Comparison of ENCODE assay signal across 8 cellular contexts in the genomic region with DNA sequence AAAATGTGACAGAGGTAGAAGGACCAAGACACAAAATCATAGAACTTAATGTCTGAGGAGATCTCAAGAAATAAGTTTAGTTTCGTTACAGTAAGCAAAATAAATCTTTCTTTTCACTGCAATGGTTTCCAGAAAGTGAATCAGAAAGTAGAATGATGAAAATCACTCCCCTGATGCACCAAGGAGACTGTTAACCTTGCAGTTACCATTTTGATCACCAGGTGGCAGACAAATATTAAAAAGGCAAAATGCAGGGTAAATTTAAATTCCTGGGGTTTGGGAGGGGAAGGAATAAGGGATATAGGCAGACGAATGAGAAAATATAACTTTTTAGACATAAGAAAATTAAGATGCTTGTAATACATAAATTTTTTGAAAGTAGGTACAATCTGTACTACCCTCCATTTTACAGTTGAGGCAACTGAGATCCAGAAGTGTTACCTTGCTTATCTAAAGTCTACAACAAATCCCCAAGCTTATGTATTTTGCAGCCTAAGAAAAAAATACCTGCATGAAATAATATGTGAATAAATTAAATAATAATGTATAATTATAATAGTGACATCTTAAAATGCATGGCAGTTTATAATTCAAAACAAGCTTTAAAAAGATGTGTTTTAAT.
DNase-seq lines count a peak whose midpoint lies in the region; ATAC-seq and TF ChIP-seq lines count a peak whose summit lies in the region.

No MANE protein-coding gene starts in this region.

- no peaks in the 10 kb centered on the region for H3K9me3 Mint-ChIP-seq in CD4-positive, CD25-positive, alpha-beta regulatory T cell
- H3K9me3 Mint-ChIP-seq in activated T-helper 2 cell treated with anti-CD3 and anti-CD28 coated beads, Interferon-gamma antibody, Interleukin-2, Interleukin-4, amounts not matched to agents 10 μg/mL and 5 μg/mL and 100 μg/mL, durations not matched to agents 14 hours and 24 hours and 36 hours: no peaks in the 10 kb centered on the region

- peak overlapping the region in 1 of 3 donors; percentile 19 for H3K27ac Mint-ChIP-seq in CD4-positive, CD25-positive, alpha-beta regulatory T cell
- no peak overlapping the region for H3K27ac Mint-ChIP-seq in activated T-helper 2 cell treated with anti-CD3 and anti-CD28 coated beads, Interferon-gamma antibody, Interleukin-2, Interleukin-4, amounts not matched to agents 10 μg/mL and 5 μg/mL and 100 μg/mL, durations not matched to agents 14 hours and 24 hours and 36 hours

- H3K4me1 ChIP-seq in CD4-positive, CD25-positive, alpha-beta regulatory T cell (ENCODE audit: control insufficient read depth, insufficient read depth, low read length, poor library complexity, severe bottlenecking): no peaks in the 10 kb centered on the region
- no peaks in the 10 kb centered on the region for H3K4me1 ChIP-seq in ascending aorta

- no peak overlapping the region for H3K4me3 ChIP-seq in CD4-positive, CD25-positive, alpha-beta regulatory T cell (ENCODE audit: low read depth, low read length)
- H3K4me3 ChIP-seq in GM12875 (ENCODE audit: low read depth, low read length) (no peak overlapping the region), ascending aorta (no peak overlapping the region)

- ATAC-seq in CD4-positive, CD25-positive, alpha-beta regulatory T cell (ENCODE audit: low read depth in 2 of 2): no peak
- ATAC-seq in HG02642 (IDR thresholded peaks at IDR 0.05; ENCODE audit: poor library complexity, unreplicated experiment): peak; percentile 72
- ATAC-seq in left colon: peak; percentile 27
- ATAC-seq in left ventricle myocardium superior: no peak

- H3K4me3 Mint-ChIP-seq in CD4-positive, CD25-positive, alpha-beta regulatory T cell: no peak overlapping the region
- no peak overlapping the region for H3K4me3 Mint-ChIP-seq in activated T-helper 2 cell treated with anti-CD3 and anti-CD28 coated beads, Interferon-gamma antibody, Interleukin-2, Interleukin-4, amounts not matched to agents 10 μg/mL and 5 μg/mL and 100 μg/mL, durations not matched to agents 14 hours and 24 hours and 36 hours (ENCODE audit: low read depth)

- intact Hi-C loops in ascending aorta (cut with DNase I): no loop called here
- intact Hi-C loops in left colon (cut with DNase I, micrococcal nuclease): loop anchor here in 1 of 2 donors (10.0 kb wide), 1 partner anchor 404 kb away; no protein-coding TSS in a partner anchor
- intact Hi-C loops in activated T-helper 2 cell treated with anti-CD3 and anti-CD28 coated beads, Interferon-gamma antibody, Interleukin-2, Interleukin-4, amounts not matched to agents 10 μg/mL and 5 μg/mL and 100 μg/mL, durations not matched to agents 14 hours and 24 hours and 36 hours (cut with micrococcal nuclease): loop anchor here (2.0 to 10.0 kb wide), 3 partner anchors 348 to 634 kb away; a partner anchor contains a TSS
- intact Hi-C loops in left ventricle myocardium superior (cut with micrococcal nuclease): loop anchor here (10.0 kb wide), 1 partner anchor 344 kb away; no protein-coding TSS in a partner anchor

- H3K36me3 ChIP-seq in CD4-positive, CD25-positive, alpha-beta regulatory T cell (ENCODE audit: control insufficient read depth, insufficient read depth, low read length): peaks cover 1% of the 10 kb centered on the region
- no peaks in the 10 kb centered on the region for H3K36me3 ChIP-seq in ascending aorta

- peaks cover 0 to 15% (median 10%) of the 10 kb centered on the region in 4 donors for H3K4me1 Mint-ChIP-seq in CD4-positive, CD25-positive, alpha-beta regulatory T cell
- H3K4me1 Mint-ChIP-seq in activated T-helper 2 cell treated with anti-CD3 and anti-CD28 coated beads, Interferon-gamma antibody, Interleukin-2, Interleukin-4, amounts not matched to agents 10 μg/mL and 5 μg/mL and 100 μg/mL, durations not matched to agents 14 hours and 24 hours and 36 hours (ENCODE audit: low read depth): peaks cover 5% of the 10 kb centered on the region

- peaks cover 6% of the 10 kb centered on the region for H3K36me3 Mint-ChIP-seq in CD4-positive, CD25-positive, alpha-beta regulatory T cell
- H3K36me3 Mint-ChIP-seq in activated T-helper 2 cell treated with anti-CD3 and anti-CD28 coated beads, Interferon-gamma antibody, Interleukin-2, Interleukin-4, amounts not matched to agents 10 μg/mL and 5 μg/mL and 100 μg/mL, durations not matched to agents 14 hours and 24 hours and 36 hours (ENCODE audit: low read depth): no peaks in the 10 kb centered on the region

- TF ChIP-seq CTCF in GM12875 (IDR thresholded peaks at IDR 0.05; ENCODE audit: borderline replicate concordance, insufficient read depth, low read depth, low read length) (peak; percentile 50; the same call in 1 of the 2 replicates), ascending aorta (IDR thresholded peaks at IDR 0.05) (peak in 2 of 3 experiments; percentile 42 to 51)

- H3K27ac ChIP-seq in CD4-positive, CD25-positive, alpha-beta regulatory T cell (ENCODE audit: insufficient read depth, low read length, poor library complexity, severe bottlenecking): no peak overlapping the region
- H3K27ac ChIP-seq in ascending aorta: no peak overlapping the region

- H3K9me3 ChIP-seq in CD4-positive, CD25-positive, alpha-beta regulatory T cell (ENCODE audit: control insufficient read depth in 2 of 2, low read length in 2 of 2): no peaks in the 10 kb centered on the region
- no peaks in the 10 kb centered on the region for H3K9me3 ChIP-seq in ascending aorta

- H3K27me3 ChIP-seq in CD4-positive, CD25-positive, alpha-beta regulatory T cell (ENCODE audit: control insufficient read depth, insufficient read depth, low read length): no peaks in the 10 kb centered on the region
- H3K27me3 ChIP-seq in ascending aorta: no peaks in the 10 kb centered on the region

- H3K27me3 Mint-ChIP-seq in CD4-positive, CD25-positive, alpha-beta regulatory T cell: no peaks in the 10 kb centered on the region
- H3K27me3 Mint-ChIP-seq in activated T-helper 2 cell treated with anti-CD3 and anti-CD28 coated beads, Interferon-gamma antibody, Interleukin-2, Interleukin-4, amounts not matched to agents 10 μg/mL and 5 μg/mL and 100 μg/mL, durations not matched to agents 14 hours and 24 hours and 36 hours (ENCODE audit: low read depth): no peaks in the 10 kb centered on the region

- peak in 2 of 3 donors; percentile 29 to 62 for DNase-seq in CD4-positive, CD25-positive, alpha-beta regulatory T cell
- DNase-seq in NCI-H2081 (lab: John Stamatoyannopoulos, UW) (peak; percentile 53 to 74), ascending aorta (ENCODE audit: low spot score in 2 of 2) (no peak), left colon (no peak), left ventricle myocardium superior (no peak)
- DNase-seq in activated T-helper 2 cell treated with anti-CD3 and anti-CD28 coated beads, Interferon-gamma antibody, Interleukin-2, Interleukin-4, amounts not matched to agents 10 μg/mL and 5 μg/mL and 100 μg/mL, durations not matched to agents 14 hours and 24 hours and 36 hours (ENCODE audit: low spot score): no peak

Comparison
In these comparisons a context has a peak if more than half of its experiments do, and no peak if none do; other contexts are left out.
1. ATAC-seq: peak in HG02642 (single experiment) and left colon (single experiment); none in CD4-positive, CD25-positive, alpha-beta regulatory T cell (0 of 2) and left ventricle myocardium superior (single experiment).
2. DNase-seq: peak in CD4-positive, CD25-positive, alpha-beta regulatory T cell (2 of 3) and NCI-H2081 (2 of 2); none in ascending aorta (0 of 2), left colon (0 of 2), activated T-helper 2 cell treated with anti-CD3 and anti-CD28 coated beads, Interferon-gamma antibody, Interleukin-2, Interleukin-4, amounts not matched to agents 10 μg/mL and 5 μg/mL and 100 μg/mL, durations not matched to agents 14 hours and 24 hours and 36 hours (single experiment) and left ventricle myocardium superior (single experiment).